In the genomic region with DNA sequence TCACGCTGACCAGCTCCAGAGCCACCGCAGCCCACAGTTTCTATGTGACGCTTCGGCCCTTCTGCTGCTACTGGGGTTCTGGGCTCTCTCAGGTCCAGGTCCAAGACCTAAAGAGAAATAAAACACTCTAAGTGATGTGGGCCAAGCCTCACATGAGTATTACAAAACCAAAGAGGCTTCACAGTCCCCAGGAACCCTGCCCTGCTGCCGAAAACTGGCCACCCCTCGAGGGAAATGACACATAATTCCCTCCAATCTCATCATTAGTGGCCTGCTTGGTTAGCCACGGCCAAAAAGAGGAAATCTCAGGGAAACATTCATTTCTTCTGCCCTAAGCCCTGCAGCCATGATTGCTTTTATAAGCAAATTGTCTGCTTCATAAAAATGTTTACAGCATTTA, we compare ENCODE assay signal across 28 cellular contexts. TPM values are rescaled to one million over a fixed set of nuclear protein-coding genes. Genes with fewer than 3 reads are reported as not detected.
A peak's percentile ranks its signal among the peaks of the same experiment; 100 is the strongest.
DNase-seq lines count a peak whose midpoint lies in the region; ATAC-seq and TF ChIP-seq lines count a peak whose summit lies in the region.
"Had no signal": no experiment of that assay in that cellular context is flagged by ENCODE, and none has a peak within 500 bp of the region (broad histone marks: within the 10 kb centered on the region; RNA-seq: fewer than 3 reads in every experiment).

No MANE protein-coding gene starts in this region.

- whole genome bisulfite sequencing in spleen, 5 donors = 73 to 88% (median 80%) methylated on average over 7 of the region's 7 CpGs

- ATAC-seq in RWPE2 (ENCODE audit: low read depth) = no peak
- peak; percentile 58 for ATAC-seq in left ventricle myocardium superior
- ATAC-seq: A549, SK-N-SH treated with all-trans-retinoic acid at 6 μM for 48 hours had no signal

- no peak overlapping the region for H3K4me3 ChIP-seq in RWPE2 (ENCODE audit: severe bottlenecking)
- no peak overlapping the region for H3K4me3 ChIP-seq in spleen
- H3K4me3 ChIP-seq: A549; BLaER1 treated with 17β-estradiol and CSF1 and Interleukin-3, amounts not matched to agents 10 nM and 100 nM; MG63; Peyer's patch; SJCRH30 had no signal

- H3K9me3 ChIP-seq in RWPE2 (ENCODE audit: severe bottlenecking) (no peaks in the 10 kb centered on the region), spleen (no peaks in the 10 kb centered on the region)
- H3K9me3 ChIP-seq: A549; BLaER1 treated with 17β-estradiol and CSF1 and Interleukin-3, amounts not matched to agents 10 nM and 100 nM; MG63; Peyer's patch; SJCRH30 had no signal

- H3K27ac ChIP-seq in RWPE2 (ENCODE audit: poor library complexity, severe bottlenecking) (no peak overlapping the region), spleen (no peak overlapping the region)
- H3K27ac ChIP-seq: A549; BLaER1 treated with 17β-estradiol and CSF1 and Interleukin-3, amounts not matched to agents 10 nM and 100 nM; Peyer's patch had no signal

- no peaks in the 10 kb centered on the region for H3K36me3 ChIP-seq in RWPE2 (ENCODE audit: low read depth)
- no peaks in the 10 kb centered on the region for H3K36me3 ChIP-seq in spleen
- H3K36me3 ChIP-seq: BLaER1 treated with 17β-estradiol and CSF1 and Interleukin-3, amounts not matched to agents 10 nM and 100 nM; MG63; Peyer's patch; SJCRH30 had no signal

- no peaks in the 10 kb centered on the region for H3K4me1 ChIP-seq in RWPE2 (ENCODE audit: insufficient read depth, poor library complexity, severe bottlenecking)
- H3K4me1 ChIP-seq in spleen = peaks cover 0 to 17% (median 5%) of the 10 kb centered on the region in 6 donors
- H3K4me1 ChIP-seq: A549, Peyer's patch had no signal

- TF ChIP-seq CTCF in RWPE2 (IDR thresholded peaks at IDR 0.05; ENCODE audit: poor library complexity, severe bottlenecking) (no peak), spleen (IDR thresholded peaks at IDR 0.05 in 8 of 11, conservative IDR thresholded peaks at IDR 0.05 in 3 of 11) (no peak)

- no peaks in the 10 kb centered on the region for H3K27me3 ChIP-seq in RWPE2 (ENCODE audit: insufficient read depth, poor library complexity, severe bottlenecking)
- peaks cover 0 to 46% (median 4%) of the 10 kb centered on the region in 7 donors for H3K27me3 ChIP-seq in spleen (replicated peaks in 1 of 7)
- H3K27me3 ChIP-seq: MG63, Peyer's patch, SJCRH30 had no signal

- no peak for TF ChIP-seq POLR2A in spleen (IDR thresholded peaks at IDR 0.05)

- DNase-seq in MV-4-11 (lab: John Stamatoyannopoulos, UW) (peak; percentile 49), RWPE2 (ENCODE audit: low spot score) (peak; percentile 15), left ventricle myocardium superior (no peak), spleen (peak; percentile 47), GM19238 (ENCODE audit: insufficient read length, low spot score) (no peak), epidermal melanocyte (ENCODE audit: insufficient read length, low spot score) (no peak)
- no peak for DNase-seq in stimulated activated CD8-positive, alpha-beta memory T cell treated with anti-CD3 and anti-CD28 coated beads, Interleukin-4, amount 100 ng/mL, for 48 hours
- DNase-seq: AML-193; CD4-positive, alpha-beta T cell; DMS53; GOT3; HCEC 1CT; IMR-90; KG1; MG63; NCI-H1048; NCI-H1417; NCI-H1694; NCI-H2029 treated with DMSO at 0.1 percent for 48 hours; NCI-H446 treated with DMSO at 0.1 percent for 48 hours; NCI-H526; NCI-H82; OCI-M1; SJCRH30 had no signal

- intact Hi-C loops in left ventricle myocardium superior (cut with micrococcal nuclease) (no loop called here), spleen (cut with DNase I; ENCODE audit: low total_unique reads) (no loop called here)

RNA-seq across cellular contexts. Expression of a gene that starts 32.5 kb away (rescaled TPM):
- total RNA-seq in left ventricle myocardium superior = 15.3 TPM
- 100 to 1,000 TPM in 2 of 7 donors, 10 to 100 TPM in 5; 34.7 to 119 (median 79.8) TPM for total RNA-seq in spleen
- polyA plus RNA-seq in spleen = 10 to 100 TPM; 12.6 to 30.3 (median 15.0) TPM

RNA-seq across cellular contexts. Expression of a gene that starts 48.2 kb away (rescaled TPM):
- 20.5 TPM for total RNA-seq in left ventricle myocardium superior
- total RNA-seq in spleen = 10 to 100 TPM; 24.8 to 41.2 (median 27.4) TPM
- 1 to 10 TPM; 7.6 to 8.7 (median 8.5) TPM for polyA plus RNA-seq in spleen

Comparison
In these comparisons a context has a peak if more than half of its experiments do, and no peak if none do; other contexts are left out.
1. DNase-seq: peak in MV-4-11 (single experiment), RWPE2 (single experiment) and spleen (single experiment); none in left ventricle myocardium superior (single experiment), GM19238 (single experiment), epidermal melanocyte (single experiment) and stimulated activated CD8-positive, alpha-beta memory T cell treated with anti-CD3 and anti-CD28 coated beads, Interleukin-4, amount 100 ng/mL, for 48 hours (single experiment).